ENCODE assay signal across 8 cellular contexts in genomic region chr16:4307215-4308037, GRCh38. TPM values are rescaled to one million over a fixed set of nuclear protein-coding genes. Genes with fewer than 3 reads are reported as not detected.
DNase-seq lines count a peak whose midpoint lies in the region; ATAC-seq and TF ChIP-seq lines count a peak whose summit lies in the region.

No MANE protein-coding gene starts in this region.

- peaks cover 14 to 21% of the 10 kb centered on the region in 2 donors for H3K36me3 Mint-ChIP-seq in CD14-positive monocyte

- peak; percentile 87 for ATAC-seq in GM19397 (IDR thresholded peaks at IDR 0.05; ENCODE audit: unreplicated experiment)
- ATAC-seq in HG03558 (IDR thresholded peaks at IDR 0.05; ENCODE audit: extremely low read depth, unreplicated experiment) = peak; percentile 59

- H3K9me3 Mint-ChIP-seq in CD14-positive monocyte = peaks cover 0 to 5% (median 0%) of the 10 kb centered on the region in 7 donors

- no peaks in the 10 kb centered on the region for H3K9me3 ChIP-seq in NT2/D1 (ENCODE audit: insufficient read depth, low read length)

- peak overlapping the region; percentile 72 for H3K27ac ChIP-seq in epithelial cell of prostate

- peaks cover 23% of the 10 kb centered on the region for H3K4me1 ChIP-seq in NT2/D1 (ENCODE audit: insufficient read depth, insufficient read length)

- H3K27me3 ChIP-seq in NT2/D1 (ENCODE audit: insufficient read depth, insufficient read length) = no peaks in the 10 kb centered on the region

- peak overlapping the region; percentile 90 to 95 for H3K4me3 Mint-ChIP-seq in CD14-positive monocyte

- peak overlapping the region; percentile 94 to 99 (median 97) for H3K27ac Mint-ChIP-seq in CD14-positive monocyte

- H3K27me3 Mint-ChIP-seq in CD14-positive monocyte (ENCODE audit: low read depth in 3 of 3) = peaks cover 5 to 18% (median 8%) of the 10 kb centered on the region in 3 donors

- H3K4me1 Mint-ChIP-seq in CD14-positive monocyte = peaks cover 28% of the 10 kb centered on the region

- intact Hi-C loops in CD14-positive monocyte (cut with micrococcal nuclease) = loop anchor here (5.0 kb wide), 2 partner anchors 35 to 55 kb away; partner anchors contain the start of gene TFAP4 (in 2 of the 2)

- H3K4me3 ChIP-seq in NT2/D1 (ENCODE audit: insufficient read length, low read depth) = peak overlapping the region; percentile 75

- peaks cover 27% of the 10 kb centered on the region for H3K36me3 ChIP-seq in NT2/D1 (ENCODE audit: insufficient read depth, insufficient read length, low read length)

- DNase-seq in CD14-positive monocyte (ENCODE audit: low spot score) = peak; percentile 94
- peak; percentile 86 for DNase-seq in NT2/D1 (ENCODE audit: low read depth, low spot score)
- peak; percentile 97 for DNase-seq in activated CD8-positive, alpha-beta memory T cell treated with anti-CD3 and anti-CD28 coated beads, Interleukin-2, amount 50 U/mL, for 48 hours
- DNase-seq in epithelial cell of prostate (ENCODE audit: low read depth, low spot score) = peak; percentile 41
- peak; percentile 94 for DNase-seq in mucosa of gallbladder (ENCODE audit: low spot score)
- peak; percentile 93 for DNase-seq in stimulated activated CD8-positive, alpha-beta memory T cell treated with anti-CD3 and anti-CD28 coated beads, Interleukin-4, amount 100 ng/mL, for 24 hours (ENCODE audit: low read depth)

- peak overlapping the region; percentile 76 for H3K9ac ChIP-seq in NT2/D1 (ENCODE audit: insufficient read length, low read depth)

- TF ChIP-seq CTCF in CD14-positive monocyte (IDR thresholded peaks at IDR 0.05) = no peak

RNA-seq across cellular contexts. Expression of gene GLIS2, which starts 8.4 kb away (rescaled TPM):
- polyA plus RNA-seq in CD14-positive monocyte = not detected
- 22.2 TPM for total RNA-seq in mucosa of gallbladder

RNA-seq across cellular contexts. Expression of gene TFAP4, which starts 34.6 kb away (rescaled TPM):
- polyA plus RNA-seq in CD14-positive monocyte = under 1 TPM; 0.16 to 0.71 TPM
- 12.1 TPM for total RNA-seq in mucosa of gallbladder

RNA-seq across cellular contexts. Expression of gene PAM16, which starts 43.7 kb away (rescaled TPM):
- 10 to 100 TPM; 34.3 to 37.6 TPM for polyA plus RNA-seq in CD14-positive monocyte
- 27.5 TPM for total RNA-seq in mucosa of gallbladder

Comparison
In these comparisons a context has a peak if more than half of its experiments do, and no peak if none do; other contexts are left out.
1. Peak in every context shown above with its lines: DNase-seq, ATAC-seq, H3K4me3 ChIP-seq and H3K27ac ChIP-seq.
2. DNase-seq: peak in every context shown above with its lines; median percentile 97 in activated CD8-positive, alpha-beta memory T cell treated with anti-CD3 and anti-CD28 coated beads, Interleukin-2, amount 50 U/mL, for 48 hours; 94 in CD14-positive monocyte; 94 in mucosa of gallbladder; 93 in stimulated activated CD8-positive, alpha-beta memory T cell treated with anti-CD3 and anti-CD28 coated beads, Interleukin-4, amount 100 ng/mL, for 24 hours; 86 in NT2/D1; 41 in epithelial cell of prostate.